Comparison of ENCODE assay signal across 1 cellular context in the genomic region with DNA sequence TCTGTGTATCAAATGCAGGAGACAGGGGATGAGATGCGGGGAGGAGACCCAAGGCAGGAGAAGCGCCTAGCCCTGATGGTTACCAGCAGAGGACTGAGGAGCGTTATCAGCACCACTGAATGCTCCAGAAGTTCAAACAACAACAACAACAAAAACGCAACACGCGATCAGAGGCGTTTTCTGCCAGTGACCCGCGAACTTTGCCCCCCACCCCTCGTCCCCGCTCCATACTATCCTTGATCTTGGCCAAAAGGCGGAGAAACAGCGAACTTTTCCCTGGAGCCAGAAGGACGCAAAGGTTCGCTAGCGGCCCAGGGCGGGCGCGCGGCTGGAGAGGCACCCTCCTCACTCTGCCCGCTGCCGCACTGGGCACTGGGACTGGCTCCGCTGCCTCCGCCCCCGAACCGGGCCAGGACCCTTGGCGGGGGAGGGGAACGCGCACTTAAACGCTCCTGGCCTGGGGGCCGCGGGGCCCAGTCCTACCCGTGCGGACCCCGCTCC.
TF ChIP-seq lines count a peak whose summit lies in the region.

No MANE protein-coding gene starts in this region.

TF ChIP-seq in IMR-90, 13 proteins besides CTCF, POLR2A, EP300 and RAD21 (continued from another document):
- TF ChIP-seq MAZ (IDR thresholded peaks at IDR 0.05; ENCODE audit: borderline replicate concordance, low read depth, low read length) (no peak), BHLHE40 (IDR thresholded peaks at IDR 0.05; ENCODE audit: low read depth, low read length) (no peak)
- TF ChIP-seq, protein P1, sequence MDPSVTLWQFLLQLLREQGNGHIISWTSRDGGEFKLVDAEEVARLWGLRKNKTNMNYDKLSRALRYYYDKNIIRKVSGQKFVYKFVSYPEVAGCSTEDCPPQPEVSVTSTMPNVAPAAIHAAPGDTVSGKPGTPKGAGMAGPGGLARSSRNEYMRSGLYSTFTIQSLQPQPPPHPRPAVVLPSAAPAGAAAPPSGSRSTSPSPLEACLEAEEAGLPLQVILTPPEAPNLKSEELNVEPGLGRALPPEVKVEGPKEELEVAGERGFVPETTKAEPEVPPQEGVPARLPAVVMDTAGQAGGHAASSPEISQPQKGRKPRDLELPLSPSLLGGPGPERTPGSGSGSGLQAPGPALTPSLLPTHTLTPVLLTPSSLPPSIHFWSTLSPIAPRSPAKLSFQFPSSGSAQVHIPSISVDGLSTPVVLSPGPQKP (IDR thresholded peaks at IDR 0.05; ENCODE audit: borderline replicate concordance, low read depth, low read length) = no peak
